ENCODE assay signal across 11 cellular contexts in genomic region chr11:111539426-111540113, GRCh38. TPM values are rescaled to one million over a fixed set of nuclear protein-coding genes. Genes with fewer than 3 reads are reported as not detected.
DNase-seq lines count a peak whose midpoint lies in the region; TF ChIP-seq lines count a peak whose summit lies in the region.
"Had no signal": no experiment of that assay in that cellular context is flagged by ENCODE, and none has a peak within 500 bp of the region (broad histone marks: within the 10 kb centered on the region; RNA-seq: fewer than 3 reads in every experiment).

No MANE protein-coding gene starts in this region.

- no peak for TF ChIP-seq POLR2A in stomach (IDR thresholded peaks at IDR 0.05)

- peak overlapping the region; percentile 48 for H3K4me3 Mint-ChIP-seq in activated T-cell treated with anti-CD3 and anti-CD28 coated beads, Interleukin-2, amount 50 U/mL, for 24 hours

- H3K36me3 Mint-ChIP-seq in activated T-cell treated with anti-CD3 and anti-CD28 coated beads, Interleukin-2, amount 50 U/mL, for 24 hours (ENCODE audit: low read depth) = no peaks in the 10 kb centered on the region

- peaks cover 17% of the 10 kb centered on the region; the same call in 1 of the 2 replicates for H3K4me1 ChIP-seq in iPS-20b (ENCODE audit: insufficient read depth, low read length)
- H3K4me1 ChIP-seq in stomach = peaks cover 11 to 44% (median 27%) of the 10 kb centered on the region in 4 donors

- peaks cover 76% of the 10 kb centered on the region for H3K27me3 Mint-ChIP-seq in activated T-cell treated with anti-CD3 and anti-CD28 coated beads, Interleukin-2, amount 50 U/mL, for 24 hours

- 73 to 88% (median 82%) methylated on average over 9 of the region's 9 CpGs for WGBS in stomach, 5 donors

- H3K36me3 ChIP-seq in iPS-20b (ENCODE audit: insufficient read depth, low read depth, low read length) (no peaks in the 10 kb centered on the region), stomach (peaks cover 0 to 7% (median 0%) of the 10 kb centered on the region in 4 donors)

- H3K9ac ChIP-seq in iPS-20b (ENCODE audit: low read depth, low read length) = no peak overlapping the region

- H3K27ac Mint-ChIP-seq in activated T-cell treated with anti-CD3 and anti-CD28 coated beads, Interleukin-2, amount 50 U/mL, for 24 hours = peak overlapping the region; percentile 79

- in situ Hi-C loops in GM13977 (cut with MboI; ENCODE audit: low pct_unique_long_range_greater_than_20kb, low sequenced_read_pairs, unreplicated experiment) = no loop called here

- H3K27me3 ChIP-seq in iPS-20b (ENCODE audit: insufficient read depth, low read length) (peaks cover 86% of the 10 kb centered on the region), stomach (peaks cover 0 to 38% (median 20%) of the 10 kb centered on the region in 3 donors)

- H3K4me1 Mint-ChIP-seq in activated T-cell treated with anti-CD3 and anti-CD28 coated beads, Interleukin-2, amount 50 U/mL, for 24 hours (ENCODE audit: low read depth) = peaks cover 36% of the 10 kb centered on the region

- H3K4me3 ChIP-seq in iPS-20b (ENCODE audit: low read length) (peak overlapping the region; percentile 80), stomach (peak overlapping the region; percentile 55 to 72 (median 62))

- H3K27ac ChIP-seq in iPS-20b (ENCODE audit: low read length) (no peak overlapping the region), stomach (peak overlapping the region in 4 of 5 donors; percentile 70 to 91 (median 84))

- TF ChIP-seq CTCF in stomach (IDR thresholded peaks at IDR 0.05) (no peak), GM13977 (IDR thresholded peaks at IDR 0.05; ENCODE audit: extremely low read depth, insufficient read depth, missing control alignments) (no peak)

- DNase-seq in NCI-H82 (lab: John Stamatoyannopoulos, UW) (peak; percentile 74), NCI-H82 treated with DMSO at 0.1 percent for 48 hours (lab: John Stamatoyannopoulos, UW; ENCODE audit: unreplicated experiment) (no peak), stomach (no peak), cerebellar nuclear complex (lab: John Stamatoyannopoulos, UW) (no peak), NCI-H2107 treated with DMSO at 0.1 percent for 48 hours (lab: John Stamatoyannopoulos, UW; ENCODE audit: unreplicated experiment) (no peak), GM13977 (ENCODE audit: low spot score) (no peak)
- DNase-seq in activated T-cell treated with anti-CD3 and anti-CD28 coated beads, Interleukin-2, amount 50 U/mL, for 24 hours = peak; percentile 39

- intact Hi-C loops in stomach (cut with DNase I; ENCODE audit: low total_unique reads) = no loop called here

- H3K9me3 Mint-ChIP-seq in activated T-cell treated with anti-CD3 and anti-CD28 coated beads, Interleukin-2, amount 50 U/mL, for 24 hours = peaks cover 5% of the 10 kb centered on the region

- TF ChIP-seq EP300 in stomach (IDR thresholded peaks at IDR 0.05) = no peak

- H3K9me3 ChIP-seq in iPS-20b (ENCODE audit: insufficient read depth, low read depth, low read length) = no peaks in the 10 kb centered on the region
- no peaks in the 10 kb centered on the region for H3K9me3 ChIP-seq in stomach

RNA-seq across cellular contexts. Expression of gene LAYN, which starts 0.9 kb away (rescaled TPM):
- 10 to 100 TPM in 3 of 5 donors, 1 to 10 TPM in 1, under 1 TPM in 1; 0.87 to 54.0 (median 23.5) TPM for total RNA-seq in stomach
- polyA plus RNA-seq in stomach = 1 to 10 TPM; 2.4 to 3.3 (median 2.6) TPM
- total RNA-seq: SK-MEL-5 had no signal

RNA-seq across cellular contexts. Expression of gene HOATZ, which starts 25.0 kb away (rescaled TPM):
- total RNA-seq in stomach = not detected
- under 1 TPM in 1 of 3 donors, not detected in 2; 0.18 TPM for polyA plus RNA-seq in stomach
- total RNA-seq: dermis blood vessel endothelial cell, renal cortical epithelial cell, SK-MEL-5 had no signal

RNA-seq across cellular contexts. Expression of gene BTG4, which starts 27.4 kb away (rescaled TPM):
- not detected for total RNA-seq in stomach
- polyA plus RNA-seq in stomach = not detected
- total RNA-seq: dermis blood vessel endothelial cell, renal cortical epithelial cell, SK-MEL-5 had no signal

Comparison
In these comparisons a context has a peak if more than half of its experiments do, and no peak if none do; other contexts are left out.
1. DNase-seq: peak in NCI-H82 (single experiment) and activated T-cell treated with anti-CD3 and anti-CD28 coated beads, Interleukin-2, amount 50 U/mL, for 24 hours (single experiment); none in NCI-H82 treated with DMSO at 0.1 percent for 48 hours (single experiment), stomach (single experiment), cerebellar nuclear complex (0 of 2), NCI-H2107 treated with DMSO at 0.1 percent for 48 hours (single experiment) and GM13977 (single experiment).